In genomic region chr4:108172231-108172779, GRCh38 we compare ENCODE assay signal across 8 cellular contexts. TPM values are rescaled to one million over a fixed set of nuclear protein-coding genes. Genes with fewer than 3 reads are reported as not detected.
DNase-seq lines count a peak whose midpoint lies in the region; ATAC-seq and TF ChIP-seq lines count a peak whose summit lies in the region.

No MANE protein-coding gene starts in this region.

- ATAC-seq in HG03280 (IDR thresholded peaks at IDR 0.05; ENCODE audit: unreplicated experiment), result peak; percentile 29

- peak; percentile 37 for DNase-seq in NCI-H82 (lab: John Stamatoyannopoulos, UW)
- no peak for DNase-seq in NCI-H82 treated with DMSO at 0.1 percent for 48 hours (lab: John Stamatoyannopoulos, UW; ENCODE audit: unreplicated experiment)
- DNase-seq in activated CD4-positive, alpha-beta memory T cell treated with anti-CD3 and anti-CD28 coated beads for 36 hours, result peak; percentile 52
- peak; percentile 48 for DNase-seq in germinal center (ENCODE audit: low spot score)
- no peak for DNase-seq in retinal pigment epithelial cell (ENCODE audit: low read depth)
- no peak for DNase-seq in NCI-H128 (lab: John Stamatoyannopoulos, UW; ENCODE audit: unreplicated experiment)
- DNase-seq in RPMI8226, result no peak

- peaks cover 9% of the 10 kb centered on the region for H3K27me3 Mint-ChIP-seq in activated CD4-positive, alpha-beta memory T cell treated with anti-CD3 and anti-CD28 coated beads for 36 hours

- peak overlapping the region; percentile 80 for H3K27ac Mint-ChIP-seq in activated CD4-positive, alpha-beta memory T cell treated with anti-CD3 and anti-CD28 coated beads for 36 hours

- H3K9me3 Mint-ChIP-seq in activated CD4-positive, alpha-beta memory T cell treated with anti-CD3 and anti-CD28 coated beads for 36 hours, result no peaks in the 10 kb centered on the region

- intact Hi-C loops in activated CD4-positive, alpha-beta memory T cell treated with anti-CD3 and anti-CD28 coated beads for 36 hours (cut with micrococcal nuclease), result loop anchor here (2.0 to 5.0 kb wide), 2 partner anchors 142 to 295 kb away; no protein-coding TSS in a partner anchor

- peak overlapping the region; percentile 59 for H3K4me3 ChIP-seq in retinal pigment epithelial cell (ENCODE audit: low read length)

- H3K4me3 Mint-ChIP-seq in activated CD4-positive, alpha-beta memory T cell treated with anti-CD3 and anti-CD28 coated beads for 36 hours, result peak overlapping the region; percentile 85

- POLR2A ChIA-PET in activated CD4-positive, alpha-beta memory T cell treated with anti-CD3 and anti-CD28 coated beads for 36 hours (lab: Charles Lee), result interaction anchor here (0.8 to 1.9 kb wide), 4 partner anchors 16 to 182 kb away, joined by 3 to 6 read pairs (median 4); partner anchors contain the start of gene HADH

- H3K4me1 Mint-ChIP-seq in activated CD4-positive, alpha-beta memory T cell treated with anti-CD3 and anti-CD28 coated beads for 36 hours (ENCODE audit: low read depth), result peaks cover 40% of the 10 kb centered on the region

- no peak for TF ChIP-seq CTCF in retinal pigment epithelial cell (conservative IDR thresholded peaks at IDR 0.05; ENCODE audit: low read depth, low read length)

- H3K36me3 Mint-ChIP-seq in activated CD4-positive, alpha-beta memory T cell treated with anti-CD3 and anti-CD28 coated beads for 36 hours, result peaks cover 11% of the 10 kb centered on the region

- CTCF ChIA-PET in activated CD4-positive, alpha-beta memory T cell treated with anti-CD3 and anti-CD28 coated beads for 36 hours (lab: Charles Lee), result interaction anchor here (0.6 to 2.9 kb wide), 5 partner anchors 10 to 153 kb away, joined by 3 to 12 read pairs (median 4); no protein-coding TSS in a partner anchor

RNA-seq across cellular contexts. Expression of gene LEF1, which starts 3.6 kb away (rescaled TPM):
- 100 to 1,000 TPM; 111 to 122 TPM for total RNA-seq in activated CD4-positive, alpha-beta memory T cell treated with anti-CD3 and anti-CD28 coated beads for 36 hours

Comparison
In these comparisons a context has a peak if more than half of its experiments do, and no peak if none do; other contexts are left out.
1. DNase-seq: peak in NCI-H82 (single experiment), activated CD4-positive, alpha-beta memory T cell treated with anti-CD3 and anti-CD28 coated beads for 36 hours (single experiment) and germinal center (single experiment); none in NCI-H82 treated with DMSO at 0.1 percent for 48 hours (single experiment), retinal pigment epithelial cell (single experiment), NCI-H128 (single experiment) and RPMI8226 (single experiment).